ENCODE assay signal across 23 cellular contexts in genomic region chr5:158797498-158797845, GRCh38.
"Had no signal": no experiment of that assay in that cellular context is flagged by ENCODE, and none has a peak within 500 bp of the region (broad histone marks: within the 10 kb centered on the region; RNA-seq: fewer than 3 reads in every experiment).

No MANE protein-coding gene starts in this region.

- ATAC-seq: activated CD4-positive, CD25-positive, alpha-beta regulatory T cell treated with anti-CD3 and anti-CD28 coated beads, Interleukin-2, amount 50 U/mL, for 24 hours; activated naive CD8-positive, alpha-beta T cell treated with anti-CD3 and anti-CD28 coated beads, Interleukin-2, amount 50 U/mL, for 24 hours; activated T-cell treated with anti-CD3 and anti-CD28 coated beads, Interleukin-2, amount 50 U/mL, for 72 hours; effector memory CD8-positive, alpha-beta T cell; foreskin keratinocyte; left lung; natural killer cell treated with Interleukin-12 subunit alpha and Interleukin-12 subunit beta and Interleukin-15 and Interleukin-18, amount 100 ng/mL, for 72 hours; T-cell had no signal

- H3K27me3 ChIP-seq: brain microvascular endothelial cell, foreskin keratinocyte, left lung, ovary, sigmoid colon, tibial nerve had no signal

- H3K27ac ChIP-seq: brain microvascular endothelial cell, foreskin keratinocyte, left lung, sigmoid colon, VCaP had no signal

- H3K4me1 ChIP-seq: foreskin keratinocyte, left lung had no signal

- DNase-seq: activated CD4-positive, alpha-beta memory T cell treated with anti-CD3 and anti-CD28 coated beads, Interleukin-2, amount 10 ng/mL, durations not matched to agents 7 days and 5 days; activated CD4-positive, alpha-beta T cell treated with anti-CD3 and anti-CD28 coated beads, Interleukin-2, amount 10 ng/mL, durations not matched to agents 24 days and 14 days; activated effector memory CD4-positive, alpha-beta T cell treated with Interleukin-2 at 50 U/mL for 16 hours; activated naive CD4-positive, alpha-beta T cell treated with anti-CD3 and anti-CD28 coated beads, Interleukin-2, amount 10 ng/mL, durations not matched to agents 7 days and 5 days; activated naive CD8-positive, alpha-beta T cell treated with anti-CD3 and anti-CD28 coated beads, Interleukin-2, amount 50 U/mL, for 24 hours; activated T-cell treated with anti-CD3 and anti-CD28 coated beads, Interleukin-2, amount 50 U/mL, for 72 hours; anterior cingulate cortex; brain microvascular endothelial cell; central memory CD4-positive, alpha-beta T cell; dorsolateral prefrontal cortex; effector memory CD8-positive, alpha-beta T cell; foreskin keratinocyte; left lung; midbrain; ovary; sigmoid colon; stimulated activated CD4-positive, alpha-beta T cell treated with anti-CD3 and anti-CD28 coated beads, Interleukin-4, amount 100 ng/mL, for 24 hours; stimulated activated naive CD4-positive, alpha-beta T cell treated with Interleukin-2 at 50 U/mL for 16 hours; T-cell had no signal

- H3K9me3 ChIP-seq: left lung, ovary, sigmoid colon, tibial nerve had no signal

- H3K4me3 ChIP-seq: dorsolateral prefrontal cortex, left lung, ovary, sigmoid colon, tibial nerve had no signal

- H3K36me3 ChIP-seq: left lung, ovary, sigmoid colon, tibial nerve had no signal
